In genomic region chr12:58764100-58764953, GRCh38 we compare ENCODE assay signal across 1 cellular context.
TF ChIP-seq lines count a peak whose summit lies in the region.

No MANE protein-coding gene starts in this region.

TF ChIP-seq in HepG2, 621 proteins besides CTCF, POLR2A, EP300 and RAD21 (continued from another document):
- TF ChIP-seq MTERF4 (CRISPR knock-in tag; IDR thresholded peaks at IDR 0.05) = no peak
- no peak for TF ChIP-seq KDM2A (CRISPR knock-in tag; IDR thresholded peaks at IDR 0.05; ENCODE audit: borderline replicate concordance, low read depth)
- no peak for TF ChIP-seq MLX (CRISPR knock-in tag; IDR thresholded peaks at IDR 0.05)
- no peak for TF ChIP-seq RXRA (CRISPR knock-in tag; IDR thresholded peaks at IDR 0.05)
